In the genomic region with DNA sequence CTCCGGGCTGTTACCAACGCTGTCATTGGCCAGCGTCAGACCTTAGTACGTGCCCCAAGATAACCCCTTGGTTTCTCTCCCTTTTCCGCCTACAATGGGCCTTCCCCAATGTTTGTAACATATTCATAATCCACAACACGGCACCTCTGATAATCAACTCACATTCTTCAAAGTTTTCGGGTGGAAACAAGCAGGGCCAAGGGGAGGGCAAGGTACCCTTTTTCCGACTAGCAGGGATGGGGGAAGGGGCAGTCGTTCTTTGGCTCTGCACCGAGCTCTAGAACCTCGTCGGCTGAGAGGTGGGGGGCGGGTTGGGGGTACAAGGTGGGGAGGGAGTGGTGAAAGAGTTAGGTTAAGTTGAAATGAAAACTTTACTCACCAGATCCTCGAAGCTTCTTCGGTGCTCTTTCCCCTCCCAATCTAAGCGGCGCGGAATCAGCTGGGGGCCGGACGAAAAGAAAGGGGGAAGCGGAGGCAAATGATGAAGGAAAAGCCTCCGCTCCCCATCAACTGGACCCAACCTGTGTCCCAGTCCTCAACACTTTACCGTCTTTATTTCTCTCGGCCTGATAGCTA, we compare ENCODE assay signal across 8 cellular contexts. TPM values are rescaled to one million over a fixed set of nuclear protein-coding genes. Genes with fewer than 3 reads are reported as not detected.
DNase-seq lines count a peak whose midpoint lies in the region; ATAC-seq and TF ChIP-seq lines count a peak whose summit lies in the region.

No MANE protein-coding gene starts in this region.

- CTCF ChIA-PET in SK-N-SH (lab: Yijun Ruan, JAX) = interaction anchor here (1.1 kb wide), 1 partner anchor 19 kb away, joined by 3 read pairs; no protein-coding TSS in a partner anchor

- POLR2A ChIA-PET in SK-N-SH (lab: Yijun Ruan, JAX) = no interaction called here

- no peak overlapping the region for H3K56ac ChIP-seq in H9 (ENCODE audit: insufficient read length, low read depth, low read length)

- H3K4me1 Mint-ChIP-seq in H9 (peaks cover 5 to 7% of the 10 kb centered on the region in 2 experiments; a peak in 1 of 4 replicates), glutamatergic neuron (ENCODE audit: low read depth, unreplicated experiment) (peaks cover 5% of the 10 kb centered on the region)

- peak overlapping the region; percentile 61 for H3K4me3 ChIP-seq in MG63
- H3K4me3 ChIP-seq in SK-N-SH (ENCODE audit: low read depth in 2 of 2, low read length in 1 of 2) = peak overlapping the region; percentile 69 to 76
- peak overlapping the region; percentile 81 for H3K4me3 ChIP-seq in osteoblast (ENCODE audit: insufficient read depth, low read length)
- peak overlapping the region; percentile 23 to 76 (median 64) for H3K4me3 ChIP-seq in transverse colon

- H2BK15ac ChIP-seq in H9 (ENCODE audit: low read depth, low read length) = no peak overlapping the region

- DNase-seq in H9 = peak; percentile 54
- peak; percentile 55 for DNase-seq in MG63
- DNase-seq in SK-N-SH = peak; percentile 12
- peak; percentile 68 to 76 for DNase-seq in activated naive CD4-positive, alpha-beta T cell treated with anti-CD3 and anti-CD28 coated beads, Interleukin-2, amount 50 U/mL, for 72 hours (ENCODE audit: low spot score in 2 of 2)
- DNase-seq in glutamatergic neuron = peak; percentile 54
- DNase-seq in osteoblast (ENCODE audit: insufficient read length, low spot score, missing footprints) = no peak
- DNase-seq in transverse colon = peak; percentile 84

- no peak overlapping the region for H2BK20ac ChIP-seq in H9 (ENCODE audit: low read depth, low read length, poor library complexity, severe bottlenecking)

- no peak overlapping the region for H2BK12ac ChIP-seq in H9 (ENCODE audit: insufficient read length, low read depth, low read length)

- TF ChIP-seq POLR2A in transverse colon (IDR thresholded peaks at IDR 0.05) = peak; percentile 18

- WGBS in H9 (ENCODE audit: extremely low coverage, insufficient read length, low lambda C conversion rate) = no CpG with 5 or more reads among the region's 24 CpGs
- 13% methylated on average over 24 of the region's 24 CpGs for whole genome bisulfite sequencing in SK-N-SH (ENCODE audit: low lambda C conversion rate)
- 0 to 45% methylated on average over 2 to 24 of the region's 24 CpGs for WGBS in transverse colon (ENCODE audit: low coverage in 1 of 2), 2 donors

- peaks cover 8% of the 10 kb centered on the region for H3F3A ChIP-seq in SK-N-SH (replicated peaks; ENCODE audit: insufficient read depth)

- H3K4me1 ChIP-seq in ES-I3 (ENCODE audit: insufficient read depth, low read length) = no peaks in the 10 kb centered on the region
- H3K4me1 ChIP-seq in H9 (ENCODE audit: insufficient read depth, low read length) = no peaks in the 10 kb centered on the region
- H3K4me1 ChIP-seq in SK-N-SH (ENCODE audit: control insufficient read depth in 1 of 2, insufficient read depth in 2 of 2, low read depth in 1 of 2, low read length in 1 of 2) = 0 out of 4 replicates have a peak, but pooled peaks cover 0 to 5% of the 10 kb centered on the region in 2 experiments
- no peaks in the 10 kb centered on the region for H3K4me1 ChIP-seq in osteoblast (ENCODE audit: insufficient read depth, low read length)
- peaks cover 0 to 9% (median 0%) of the 10 kb centered on the region in 4 donors for H3K4me1 ChIP-seq in transverse colon

- H3K36me3 ChIP-seq in ES-I3 (ENCODE audit: insufficient read depth, low read length) (no peaks in the 10 kb centered on the region), MG63 (no peaks in the 10 kb centered on the region), SK-N-SH (replicated peaks in 1 of 2; ENCODE audit: control insufficient read depth in 1 of 2, insufficient read depth in 2 of 2, low read length in 1 of 2) (peaks cover 0 to 6% of the 10 kb centered on the region in 2 experiments), osteoblast (ENCODE audit: insufficient read depth, low read length) (no peaks in the 10 kb centered on the region), transverse colon (no peaks in the 10 kb centered on the region)

- H3K79me2 ChIP-seq in H9 (ENCODE audit: insufficient read depth, low read length) = no peaks in the 10 kb centered on the region
- H3K79me2 ChIP-seq in SK-N-SH (ENCODE audit: insufficient read depth) = peaks cover 36% of the 10 kb centered on the region
- H3K79me2 ChIP-seq in osteoblast (ENCODE audit: insufficient read depth, low read length) = peaks cover 27% of the 10 kb centered on the region

- H3K4ac ChIP-seq in H9 (ENCODE audit: low read depth, low read length) = no peak overlapping the region

- in situ Hi-C loops in transverse colon (cut with MboI; ENCODE audit: low pct_ligation_motif_present in 1 of 4, low pct_unique_long_range_greater_than_20kb in 1 of 4, low sequenced_read_pairs in 3 of 4) = no loop called here

- no peak overlapping the region for H3T11ph ChIP-seq in H9 (ENCODE audit: low read length)

- H3K36me3 Mint-ChIP-seq in H9 (ENCODE audit: insufficient read depth in 1 of 3, low read depth in 3 of 3) (peaks cover 8 to 10% (median 9%) of the 10 kb centered on the region in 3 experiments), glutamatergic neuron (ENCODE audit: unreplicated experiment) (no peaks in the 10 kb centered on the region)
- no peaks in the 10 kb centered on the region for H3K36me3 Mint-ChIP-seq in activated naive CD4-positive, alpha-beta T cell treated with anti-CD3 and anti-CD28 coated beads, Interleukin-2, amount 50 U/mL, for 72 hours

- intact Hi-C loops in transverse colon (cut with DNase I; ENCODE audit: low total_unique reads) = no loop called here

- no peaks in the 10 kb centered on the region for H3K27me3 ChIP-seq in H9 (ENCODE audit: insufficient read depth, low read length)
- no peaks in the 10 kb centered on the region for H3K27me3 ChIP-seq in MG63
- H3K27me3 ChIP-seq in SK-N-SH (ENCODE audit: insufficient read depth) = no peaks in the 10 kb centered on the region
- no peaks in the 10 kb centered on the region for H3K27me3 ChIP-seq in osteoblast (ENCODE audit: insufficient read depth, low read length)
- H3K27me3 ChIP-seq in transverse colon = no peaks in the 10 kb centered on the region

- no peak for TF ChIP-seq RAD21 in SK-N-SH (IDR thresholded peaks at IDR 0.05; ENCODE audit: low read length)

- peak overlapping the region; percentile 76 for H3K9ac ChIP-seq in ES-I3 (ENCODE audit: low read depth, low read length)
- no peak overlapping the region for H3K9ac ChIP-seq in H9 (ENCODE audit: extremely low read depth, insufficient read length, low read length)
- H3K9ac ChIP-seq in SK-N-SH = peak overlapping the region; percentile 65

- no peaks in the 10 kb centered on the region for H3K9me2 ChIP-seq in SK-N-SH

- H3K9me3 ChIP-seq in ES-I3 (ENCODE audit: control insufficient read depth, insufficient read depth, low read length) = no peaks in the 10 kb centered on the region
- peaks cover 17% of the 10 kb centered on the region for H3K9me3 ChIP-seq in H9 (ENCODE audit: control insufficient read depth, low read depth, low read length)
- no peaks in the 10 kb centered on the region for H3K9me3 ChIP-seq in MG63
- no peaks in the 10 kb centered on the region for H3K9me3 ChIP-seq in SK-N-SH
- H3K9me3 ChIP-seq in osteoblast (ENCODE audit: low read depth, low read length) = no peaks in the 10 kb centered on the region
- no peaks in the 10 kb centered on the region for H3K9me3 ChIP-seq in transverse colon

- H3K23me2 ChIP-seq in H9 (ENCODE audit: insufficient read length, low read depth, low read length, poor library complexity, severe bottlenecking) = peaks cover 5% of the 10 kb centered on the region

- no peak overlapping the region for H2BK5ac ChIP-seq in H9 (ENCODE audit: insufficient read length, low read length)

- TF ChIP-seq CTCF in H9 (conservative IDR thresholded peaks at IDR 0.05) = no peak
- no peak for TF ChIP-seq CTCF in SK-N-SH (IDR thresholded peaks at IDR 0.05)
- TF ChIP-seq CTCF in glutamatergic neuron (IDR thresholded peaks at IDR 0.05; ENCODE audit: partially characterized antibody, unreplicated experiment) = no peak
- TF ChIP-seq CTCF in osteoblast (IDR thresholded peaks at IDR 0.05; ENCODE audit: extremely low read depth, low read depth, low read length) = no peak
- no peak for TF ChIP-seq CTCF in transverse colon (IDR thresholded peaks at IDR 0.05)

- H4K8ac ChIP-seq in H9 (replicated peaks; ENCODE audit: insufficient read length, low read depth, low read length) = no peak overlapping the region

- H3K14ac ChIP-seq in H9 (ENCODE audit: insufficient read depth, low read length) = no peak overlapping the region

- H4K5ac ChIP-seq in H9 (ENCODE audit: insufficient read length, low read depth, low read length) = no peak overlapping the region

- H2AK5ac ChIP-seq in H9 (ENCODE audit: insufficient read length, low read length) = no peak overlapping the region

- no peak overlapping the region for H4K91ac ChIP-seq in H9 (ENCODE audit: insufficient read length, low read depth, low read length)

- H3K4me2 ChIP-seq in H9 (ENCODE audit: insufficient read depth, insufficient read length, low read length) = peak overlapping the region; percentile 94
- peak overlapping the region; percentile 76 for H3K4me2 ChIP-seq in SK-N-SH
- H3K4me2 ChIP-seq in osteoblast (ENCODE audit: insufficient read depth, low read length) = peak overlapping the region; percentile 81

- H3K79me1 ChIP-seq in H9 (ENCODE audit: insufficient read depth, low read depth, low read length, poor library complexity, severe bottlenecking) = peaks cover 3% of the 10 kb centered on the region

- no peak for TF ChIP-seq EP300 in SK-N-SH (IDR thresholded peaks at IDR 0.05; ENCODE audit: borderline replicate concordance in 1 of 2, low read depth in 1 of 2, low read length in 1 of 2)
- TF ChIP-seq EP300 in transverse colon (IDR thresholded peaks at IDR 0.05; ENCODE audit: low read depth) = no peak

- no peaks in the 10 kb centered on the region for H4K20me1 ChIP-seq in H9 (ENCODE audit: control insufficient read depth, insufficient read depth, insufficient read length)
- no peaks in the 10 kb centered on the region for H4K20me1 ChIP-seq in SK-N-SH (ENCODE audit: insufficient read depth)
- no peaks in the 10 kb centered on the region for H4K20me1 ChIP-seq in osteoblast (ENCODE audit: insufficient read depth, low read length)

- H3K27ac ChIP-seq in H9 (ENCODE audit: insufficient read length, low read depth, low read length) (no peak overlapping the region), SK-N-SH (ENCODE audit: low read depth in 2 of 2, low read length in 1 of 2) (peak overlapping the region; percentile 53 to 76; a peak in 3 of 4 replicates), osteoblast (ENCODE audit: low read depth, low read length) (peak overlapping the region; percentile 58), transverse colon (peak overlapping the region; percentile 88 to 94 (median 92))

- H3K4me3 Mint-ChIP-seq in H9 (peak overlapping the region; percentile 86 to 94), glutamatergic neuron (ENCODE audit: unreplicated experiment) (peak overlapping the region; percentile 90)

- no peaks in the 10 kb centered on the region for H3K27me3 Mint-ChIP-seq in H9 (ENCODE audit: low read depth)
- H3K27me3 Mint-ChIP-seq in glutamatergic neuron (ENCODE audit: unreplicated experiment) = peaks cover 8% of the 10 kb centered on the region

- peak; percentile 74 to 75 for ATAC-seq in activated naive CD4-positive, alpha-beta T cell treated with anti-CD3 and anti-CD28 coated beads, Interleukin-2, amount 50 U/mL, for 72 hours

- H2AFZ ChIP-seq in H9 (ENCODE audit: low read length) (no peak overlapping the region), SK-N-SH (ENCODE audit: low read depth) (peak overlapping the region; percentile 49; the same call in 1 of the 2 replicates), osteoblast (ENCODE audit: low read length) (peak overlapping the region; percentile 78)

- no peak overlapping the region for H3K23ac ChIP-seq in H9 (ENCODE audit: insufficient read length, low read depth, low read length)

- H2BK120ac ChIP-seq in H9 (ENCODE audit: low read depth, low read length, poor library complexity, severe bottlenecking) = no peak overlapping the region

- H3K9me3 Mint-ChIP-seq in H9 (peaks cover 54 to 63% of the 10 kb centered on the region in 2 experiments), glutamatergic neuron (ENCODE audit: unreplicated experiment) (peaks cover 3% of the 10 kb centered on the region)
- no peaks in the 10 kb centered on the region for H3K9me3 Mint-ChIP-seq in activated naive CD4-positive, alpha-beta T cell treated with anti-CD3 and anti-CD28 coated beads, Interleukin-2, amount 50 U/mL, for 72 hours

- no peak overlapping the region for H3K18ac ChIP-seq in H9 (ENCODE audit: insufficient read length, low read depth, low read length)

- H3K27ac Mint-ChIP-seq in H9 (peak overlapping the region; percentile 69 to 95 (median 87); a peak in 6 of 7 replicates), glutamatergic neuron (ENCODE audit: unreplicated experiment) (peak overlapping the region; percentile 75)
- peak overlapping the region; percentile 72 to 87 for H3K27ac Mint-ChIP-seq in activated naive CD4-positive, alpha-beta T cell treated with anti-CD3 and anti-CD28 coated beads, Interleukin-2, amount 50 U/mL, for 72 hours

RNA-seq across cellular contexts. Expression of a gene that starts 1.4 kb away (rescaled TPM):
- 46.4 and 54.3 TPM in 2 replicates for total RNA-seq in H9 (2021)
- total RNA-seq in MG63 (2014; rRNA removed; shearing (Covaris generic); ENCODE audit: low replicate concordance) = 2.4 and 5.4 TPM in 2 replicates
- polyA plus RNA-seq in SK-N-SH (2012; rRNA removed) = 1.9 and 2.5 TPM in 2 replicates
- 1.8 and 2.0 TPM in 2 replicates for polyA plus RNA-seq in SK-N-SH (2012; cell fraction: cytosol; rRNA removed)
- 2.9 and 8.8 TPM in 2 replicates for polyA plus RNA-seq in SK-N-SH (2012; cell fraction: nucleus; rRNA removed)
- total RNA-seq in activated naive CD4-positive, alpha-beta T cell treated with anti-CD3 and anti-CD28 coated beads, Interleukin-2, amount 50 U/mL, for 72 hours = 10 to 100 TPM; 28.7 to 34.6 TPM
- total RNA-seq in glutamatergic neuron (ENCODE audit: unreplicated experiment) = 56.7 TPM
- total RNA-seq in osteoblast = 12.4 and 18.5 TPM in 2 replicates
- total RNA-seq in transverse colon = 100 to 1,000 TPM in 1 of 4 donors, 10 to 100 TPM in 3; 21.6 to 134 (median 26.4) TPM
